In the genomic region with DNA sequence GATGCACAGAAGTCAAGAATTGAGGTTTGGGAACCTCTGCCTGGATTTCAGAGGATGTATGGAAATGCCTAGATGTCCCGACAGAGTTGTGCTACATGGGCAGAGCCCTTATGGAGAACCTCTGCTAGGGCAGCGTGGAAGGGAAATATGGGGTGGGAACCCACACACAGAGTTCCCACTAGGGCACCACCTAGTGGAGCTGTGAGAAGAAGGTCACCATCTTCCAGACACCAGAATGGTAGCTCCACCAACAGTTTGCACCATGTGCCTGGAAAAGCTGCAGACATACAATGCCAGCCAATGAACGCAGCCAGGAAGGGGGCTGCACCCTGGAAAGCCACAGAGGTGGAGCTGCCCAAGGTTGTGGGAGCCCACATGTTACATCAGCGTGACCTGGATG, we compare ENCODE assay signal across 19 cellular contexts.
DNase-seq lines count a peak whose midpoint lies in the region; ATAC-seq and TF ChIP-seq lines count a peak whose summit lies in the region.
"Had no signal": no experiment of that assay in that cellular context is flagged by ENCODE, and none has a peak within 500 bp of the region (broad histone marks: within the 10 kb centered on the region; RNA-seq: fewer than 3 reads in every experiment).

No MANE protein-coding gene starts in this region.

- no peak overlapping the region for H3K9ac ChIP-seq in mesenchymal stem cell (ENCODE audit: low read length)

- in situ Hi-C loops in brain microvascular endothelial cell (cut with HindIII; ENCODE audit: low pct_ligation_motif_present, low sequenced_read_pairs), result no loop called here

- H3K23ac ChIP-seq in mesenchymal stem cell (ENCODE audit: low read length in 2 of 2), result no peak overlapping the region

- WGBS in mesenchymal stem cell, result 79% methylated on average over 4 of the region's 4 CpGs

- H3K27ac ChIP-seq in brain microvascular endothelial cell (no peak overlapping the region), mesenchymal stem cell (ENCODE audit: low read length, poor library complexity, severe bottlenecking) (no peak overlapping the region)
- H3K27ac ChIP-seq: body of pancreas, neutrophil, suprapubic skin had no signal

- H3K4me3 ChIP-seq in brain microvascular endothelial cell (ENCODE audit: low read depth, low read length), result no peak overlapping the region
- no peak overlapping the region for H3K4me3 ChIP-seq in mesenchymal stem cell (ENCODE audit: insufficient read depth in 1 of 2, low read depth in 1 of 2, low read length in 2 of 2)
- H3K4me3 ChIP-seq: body of pancreas, K562, suprapubic skin had no signal

- no peaks in the 10 kb centered on the region for H3K36me3 ChIP-seq in brain microvascular endothelial cell (replicated peaks)
- H3K36me3 ChIP-seq in mesenchymal stem cell (ENCODE audit: control insufficient read depth in 1 of 2, insufficient read depth in 2 of 2, low read depth in 1 of 2, low read length in 2 of 2), result no peaks in the 10 kb centered on the region
- H3K36me3 ChIP-seq: neutrophil, suprapubic skin had no signal

- H2BK5ac ChIP-seq in mesenchymal stem cell (ENCODE audit: low read depth, low read length, poor library complexity, severe bottlenecking), result no peak overlapping the region

- no peak overlapping the region for H4K8ac ChIP-seq in mesenchymal stem cell (ENCODE audit: low read length)

- H3K79me1 ChIP-seq in mesenchymal stem cell (replicated peaks; ENCODE audit: low read length, poor library complexity, severe bottlenecking), result no peaks in the 10 kb centered on the region

- H3K18ac ChIP-seq in mesenchymal stem cell (ENCODE audit: low read depth in 1 of 2, low read length in 2 of 2), result no peak overlapping the region

- H2AK5ac ChIP-seq in mesenchymal stem cell (ENCODE audit: low read length, severe bottlenecking), result no peak overlapping the region

- peaks cover 1% of the 10 kb centered on the region for H3K4me1 ChIP-seq in mesenchymal stem cell (ENCODE audit: control insufficient read depth, insufficient read depth, low read depth, low read length)
- H3K4me1 ChIP-seq: suprapubic skin had no signal

- no peak overlapping the region for H4K91ac ChIP-seq in mesenchymal stem cell (ENCODE audit: low read length)

- no peak overlapping the region for H3K4ac ChIP-seq in mesenchymal stem cell (ENCODE audit: low read depth in 1 of 2, low read length in 2 of 2)

- TF ChIP-seq CTCF in brain microvascular endothelial cell (IDR thresholded peaks at IDR 0.05; ENCODE audit: low read depth, low read length, missing control alignments), result peak; percentile 13

- no peak overlapping the region for H2BK12ac ChIP-seq in mesenchymal stem cell (ENCODE audit: low read length in 2 of 2)

- no peak overlapping the region for H2BK15ac ChIP-seq in mesenchymal stem cell (ENCODE audit: low read depth, poor library complexity, severe bottlenecking)

- peak; percentile 13 for ATAC-seq in GM18520 (IDR thresholded peaks at IDR 0.05; ENCODE audit: unreplicated experiment)
- peak; percentile 25 for ATAC-seq in HG03432 (IDR thresholded peaks at IDR 0.05; ENCODE audit: unreplicated experiment)
- no peak for ATAC-seq in left ventricle myocardium superior
- ATAC-seq: activated naive CD4-positive, alpha-beta T cell treated with anti-CD3 and anti-CD28 coated beads, Interleukin-2, amount 50 U/mL, for 72 hours; body of pancreas; K562; sciatic nerve had no signal

- intact Hi-C loops in left ventricle myocardium superior (cut with micrococcal nuclease), result no loop called here

- DNase-seq in EL (peak; percentile 2), brain microvascular endothelial cell (no peak), HuH-7 (ENCODE audit: low spot score) (no peak), cerebellum (ENCODE audit: low spot score) (no peak), mesenchymal stem cell (no peak), left ventricle myocardium superior (no peak)
- DNase-seq: activated T-cell treated with anti-CD3 and anti-CD28 coated beads, Interleukin-2, amount 50 U/mL, for 24 hours; C1 segment of cervical spinal cord; kidney; NCI-H1436 treated with DMSO at 0.1 percent for 48 hours; stimulated activated CD4-positive, alpha-beta T cell treated with anti-CD3 and anti-CD28 coated beads, Interleukin-2, amount 100 ng/mL, for 24 hours had no signal

- no peak overlapping the region for H3K14ac ChIP-seq in mesenchymal stem cell (ENCODE audit: low read length in 2 of 2)

- no peak overlapping the region for H2AFZ ChIP-seq in mesenchymal stem cell (ENCODE audit: low read depth, low read length)

- H2BK120ac ChIP-seq in mesenchymal stem cell (ENCODE audit: low read depth, low read length), result no peak overlapping the region

- H3K4me2 ChIP-seq in mesenchymal stem cell (ENCODE audit: low read length, poor library complexity, severe bottlenecking), result no peak overlapping the region

- no peaks in the 10 kb centered on the region for H3K27me3 ChIP-seq in brain microvascular endothelial cell (replicated peaks)
- H3K27me3 ChIP-seq in mesenchymal stem cell (ENCODE audit: control insufficient read depth in 1 of 2, insufficient read depth in 1 of 2, low read length in 2 of 2), result no peaks in the 10 kb centered on the region
- H3K27me3 ChIP-seq: body of pancreas, suprapubic skin had no signal

- H3K9me3 ChIP-seq in mesenchymal stem cell (ENCODE audit: control insufficient read depth, low read length), result no peaks in the 10 kb centered on the region
- H3K9me3 ChIP-seq: body of pancreas, neutrophil, suprapubic skin had no signal
